1 cellular context compared by ENCODE assay signal in genomic region chr19:44845612-44846454, GRCh38.
TF ChIP-seq lines count a peak whose summit lies in the region.

TSS of gene NECTIN2 (plus strand) at chr19:44846297. CDS start at chr19:44846526, 229 bp downstream.

TF ChIP-seq in K562, 482 proteins besides CTCF, POLR2A, EP300 and RAD21 (continued from another document and continues in another):
- TF ChIP-seq ARID1B (IDR thresholded peaks at IDR 0.05) (0 out of 2 replicates have a peak, but pooled peaks have one; percentile 43), THAP12 (CRISPR knock-in tag; IDR thresholded peaks at IDR 0.05) (0 out of 2 replicates have a peak, but pooled peaks have one; percentile 84), PKNOX1 (IDR thresholded peaks at IDR 0.05) (peak; percentile 30; the same call in 1 of the 2 replicates), KDM2B (CRISPR knock-in tag; IDR thresholded peaks at IDR 0.05) (0 out of 2 replicates have a peak, but pooled peaks have one; percentile 19), SIN3B (IDR thresholded peaks at IDR 0.05; ENCODE audit: low read depth) (peak; percentile 50; the same call in 1 of the 2 replicates), ESRRA (IDR thresholded peaks at IDR 0.05; ENCODE audit: borderline replicate concordance, low read depth) (peak; percentile 77), ATF1 (CRISPR knock-in tag; IDR thresholded peaks at IDR 0.05) (0 out of 2 replicates have a peak, but pooled peaks have one; percentile 43), ATF1 (tag; IDR thresholded peaks at IDR 0.05) (peak; percentile 25), HDAC1 (IDR thresholded peaks at IDR 0.05) (peak in 1 of 2 experiments; percentile 85; a peak in 2 of 4 replicates), NRF1 (conservative IDR thresholded peaks at IDR 0.05 in 1 of 2, IDR thresholded peaks at IDR 0.05 in 1 of 2) (0 out of 4 replicates have a peak, but pooled peaks of 1 of the 2 experiments have one; percentile 17), LEF1 (IDR thresholded peaks at IDR 0.05) (peak; percentile 28; the same call in 1 of the 2 replicates), ZNF655 (CRISPR knock-in tag; IDR thresholded peaks at IDR 0.05) (no peak), XRCC5 (IDR thresholded peaks at IDR 0.05; ENCODE audit: low read depth, low read length) (peak; percentile 63; the same call in 1 of the 2 replicates), ARID4B (CRISPR knock-in tag; IDR thresholded peaks at IDR 0.05) (peak; percentile 63), POLR2G (IDR thresholded peaks at IDR 0.05; ENCODE audit: low read depth, low read length) (peak; percentile 76), MIER1 (IDR thresholded peaks at IDR 0.05; ENCODE audit: low read depth) (no peak), NFRKB (IDR thresholded peaks at IDR 0.05; ENCODE audit: low read depth) (peak; percentile 12; the same call in 1 of the 2 replicates), ARNT (IDR thresholded peaks at IDR 0.05) (peak in 1 of 2 experiments; percentile 88; a peak in 2 of 4 replicates), BHLHE40 (IDR thresholded peaks at IDR 0.05; ENCODE audit: low read length) (peak; percentile 53), HIVEP1 (CRISPR knock-in tag; IDR thresholded peaks at IDR 0.05) (0 out of 2 replicates have a peak, but pooled peaks have one; percentile 27), RBFOX2 (IDR thresholded peaks at IDR 0.05; ENCODE audit: low read depth, low read length) (peak; percentile 74), SMAD4 (CRISPR knock-in tag; conservative IDR thresholded peaks at IDR 0.05) (peak; percentile 46; the same call in 1 of the 2 replicates), SUPT5H (IDR thresholded peaks at IDR 0.05) (peak; percentile 59), JUN (IDR thresholded peaks at IDR 0.05; ENCODE audit: borderline replicate concordance, low read depth, low read length) (peak; percentile 46; the same call in 1 of the 2 replicates), JUN (CRISPR knock-in tag; IDR thresholded peaks at IDR 0.05; ENCODE audit: borderline replicate concordance) (no peak), C11orf30 (IDR thresholded peaks at IDR 0.05; ENCODE audit: low read depth) (peak; percentile 55), ZNF263 (CRISPR knock-in tag; IDR thresholded peaks at IDR 0.05; ENCODE audit: borderline replicate concordance) (peak; percentile 55; the same call in 1 of the 2 replicates), ZNF165 (CRISPR knock-in tag; IDR thresholded peaks at IDR 0.05; ENCODE audit: borderline replicate concordance) (0 out of 2 replicates have a peak, but pooled peaks have one; percentile 59), GTF3C2 (IDR thresholded peaks at IDR 0.05; ENCODE audit: borderline replicate concordance, extremely low read depth, insufficient read length) (peak; percentile 76), GATAD2A (IDR thresholded peaks at IDR 0.05) (peak; percentile 97), MAZ (CRISPR knock-in tag; conservative IDR thresholded peaks at IDR 0.05 in 1 of 2, IDR thresholded peaks at IDR 0.05 in 1 of 2) (peak; percentile 11 to 62; a peak in 1 of 4 replicates), NFIC (IDR thresholded peaks at IDR 0.05) (0 out of 2 replicates have a peak, but pooled peaks have one; percentile 14), U2AF2 (optimal IDR thresholded peaks at IDR 0.05; ENCODE audit: low read depth, low read length) (no peak), EP400 (IDR thresholded peaks at IDR 0.05) (peak; percentile 84), CC2D1A (IDR thresholded peaks at IDR 0.05) (no peak), ZNF740 (CRISPR knock-in tag; IDR thresholded peaks at IDR 0.05) (no peak), ZNF740 (tag; IDR thresholded peaks at IDR 0.05) (0 out of 4 replicates have a peak, but pooled peaks of 1 of the 2 experiments have one; percentile 25), TAL1 (IDR thresholded peaks at IDR 0.05) (no peak)
- TF ChIP-seq, protein P1, sequence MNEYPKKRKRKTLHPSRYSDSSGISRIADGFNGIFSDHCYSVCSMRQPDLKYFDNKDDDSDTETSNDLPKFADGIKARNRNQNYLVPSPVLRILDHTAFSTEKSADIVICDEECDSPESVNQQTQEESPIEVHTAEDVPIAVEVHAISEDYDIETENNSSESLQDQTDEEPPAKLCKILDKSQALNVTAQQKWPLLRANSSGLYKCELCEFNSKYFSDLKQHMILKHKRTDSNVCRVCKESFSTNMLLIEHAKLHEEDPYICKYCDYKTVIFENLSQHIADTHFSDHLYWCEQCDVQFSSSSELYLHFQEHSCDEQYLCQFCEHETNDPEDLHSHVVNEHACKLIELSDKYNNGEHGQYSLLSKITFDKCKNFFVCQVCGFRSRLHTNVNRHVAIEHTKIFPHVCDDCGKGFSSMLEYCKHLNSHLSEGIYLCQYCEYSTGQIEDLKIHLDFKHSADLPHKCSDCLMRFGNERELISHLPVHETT (CRISPR knock-in tag; conservative IDR thresholded peaks at IDR 0.05 in 1 of 2, IDR thresholded peaks at IDR 0.05 in 1 of 2) = no peak
- TF ChIP-seq, protein P2, sequence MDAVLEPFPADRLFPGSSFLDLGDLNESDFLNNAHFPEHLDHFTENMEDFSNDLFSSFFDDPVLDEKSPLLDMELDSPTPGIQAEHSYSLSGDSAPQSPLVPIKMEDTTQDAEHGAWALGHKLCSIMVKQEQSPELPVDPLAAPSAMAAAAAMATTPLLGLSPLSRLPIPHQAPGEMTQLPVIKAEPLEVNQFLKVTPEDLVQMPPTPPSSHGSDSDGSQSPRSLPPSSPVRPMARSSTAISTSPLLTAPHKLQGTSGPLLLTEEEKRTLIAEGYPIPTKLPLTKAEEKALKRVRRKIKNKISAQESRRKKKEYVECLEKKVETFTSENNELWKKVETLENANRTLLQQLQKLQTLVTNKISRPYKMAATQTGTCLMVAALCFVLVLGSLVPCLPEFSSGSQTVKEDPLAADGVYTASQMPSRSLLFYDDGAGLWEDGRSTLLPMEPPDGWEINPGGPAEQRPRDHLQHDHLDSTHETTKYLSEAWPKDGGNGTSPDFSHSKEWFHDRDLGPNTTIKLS (IDR thresholded peaks at IDR 0.05; ENCODE audit: borderline replicate concordance, low read depth) = 0 out of 2 replicates have a peak, but pooled peaks have one; percentile 18
- TF ChIP-seq, protein P3, sequence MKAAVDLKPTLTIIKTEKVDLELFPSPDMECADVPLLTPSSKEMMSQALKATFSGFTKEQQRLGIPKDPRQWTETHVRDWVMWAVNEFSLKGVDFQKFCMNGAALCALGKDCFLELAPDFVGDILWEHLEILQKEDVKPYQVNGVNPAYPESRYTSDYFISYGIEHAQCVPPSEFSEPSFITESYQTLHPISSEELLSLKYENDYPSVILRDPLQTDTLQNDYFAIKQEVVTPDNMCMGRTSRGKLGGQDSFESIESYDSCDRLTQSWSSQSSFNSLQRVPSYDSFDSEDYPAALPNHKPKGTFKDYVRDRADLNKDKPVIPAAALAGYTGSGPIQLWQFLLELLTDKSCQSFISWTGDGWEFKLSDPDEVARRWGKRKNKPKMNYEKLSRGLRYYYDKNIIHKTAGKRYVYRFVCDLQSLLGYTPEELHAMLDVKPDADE (conservative IDR thresholded peaks at IDR 0.05; ENCODE audit: control insufficient read depth, low read depth, low read length) = no peak
- TF ChIP-seq, protein P4, sequence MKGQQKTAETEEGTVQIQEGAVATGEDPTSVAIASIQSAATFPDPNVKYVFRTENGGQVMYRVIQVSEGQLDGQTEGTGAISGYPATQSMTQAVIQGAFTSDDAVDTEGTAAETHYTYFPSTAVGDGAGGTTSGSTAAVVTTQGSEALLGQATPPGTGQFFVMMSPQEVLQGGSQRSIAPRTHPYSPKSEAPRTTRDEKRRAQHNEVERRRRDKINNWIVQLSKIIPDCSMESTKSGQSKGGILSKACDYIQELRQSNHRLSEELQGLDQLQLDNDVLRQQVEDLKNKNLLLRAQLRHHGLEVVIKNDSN (CRISPR knock-in tag; IDR thresholded peaks at IDR 0.05) = peak; percentile 75
